16 cellular contexts compared by ENCODE assay signal in genomic region chr18:48875314-48875941, GRCh38.
DNase-seq lines count a peak whose midpoint lies in the region; ATAC-seq, FAIRE-seq and TF ChIP-seq lines count a peak whose summit lies in the region.
"Had no signal": no experiment of that assay in that cellular context is flagged by ENCODE, and none has a peak within 500 bp of the region (broad histone marks: within the 10 kb centered on the region; RNA-seq: fewer than 3 reads in every experiment).

No MANE protein-coding gene starts in this region.

- dilution Hi-C loops in IMR-90 (cut with HindIII; ENCODE audit: low sequenced_read_pairs, unreplicated experiment): no loop called here

- TF ChIP-seq CTCF in IMR-90 (conservative IDR thresholded peaks at IDR 0.05; ENCODE audit: low read depth, low read length) (no peak), RWPE1 (conservative IDR thresholded peaks at IDR 0.05; ENCODE audit: low read depth) (no peak), HepG2 (CRISPR knock-in tag; IDR thresholded peaks at IDR 0.05) (no peak), endothelial cell (IDR thresholded peaks at IDR 0.05; ENCODE audit: unreplicated experiment) (no peak)

- no peak overlapping the region for H3K4me3 ChIP-seq in IMR-90 (ENCODE audit: insufficient read depth, low read depth, low read length)
- 0 out of 6 replicates have a peak overlapping the region, but pooled peaks of 1 of the 3 experiments have one; percentile 57 for H3K4me3 ChIP-seq in HepG2 (replicated peaks in 1 of 3; ENCODE audit: insufficient read depth in 1 of 3, low read depth in 2 of 3, low read length in 3 of 3)
- H3K4me3 ChIP-seq: SK-N-MC had no signal

- TF ChIP-seq EP300 in HepG2 (IDR thresholded peaks at IDR 0.05; ENCODE audit: low read depth in 2 of 2, low read length in 2 of 2) (no peak), HepG2 (CRISPR knock-in tag; IDR thresholded peaks at IDR 0.05; ENCODE audit: borderline replicate concordance) (no peak)

- H4K20me1 ChIP-seq in IMR-90 (ENCODE audit: insufficient read depth, low read length) (no peaks in the 10 kb centered on the region), HepG2 (ENCODE audit: insufficient read depth, low read length) (no peaks in the 10 kb centered on the region)

- H3K23ac ChIP-seq in IMR-90 (ENCODE audit: low read depth, low read length): no peak overlapping the region

- H4K91ac ChIP-seq in IMR-90 (ENCODE audit: insufficient read depth, low read depth, low read length): peak overlapping the region; percentile 21; the same call in 1 of the 2 replicates

- H2BK120ac ChIP-seq in IMR-90 (ENCODE audit: low read depth, low read length): peak overlapping the region; percentile 32

- H3K4me1 ChIP-seq in IMR-90 (ENCODE audit: control insufficient read depth, insufficient read depth, low read length): peaks cover 13% of the 10 kb centered on the region
- H3K4me1 ChIP-seq in HepG2 (ENCODE audit: insufficient read depth, low read length): peaks cover 72% of the 10 kb centered on the region

- H3K36me3 ChIP-seq in IMR-90 (ENCODE audit: control insufficient read depth, insufficient read depth, low read length): no peaks in the 10 kb centered on the region
- H3K36me3 ChIP-seq in HepG2 (replicated peaks in 1 of 2; ENCODE audit: control insufficient read depth in 1 of 2, insufficient read depth in 2 of 2, low read length in 2 of 2): no peaks in the 10 kb centered on the region

- no peak overlapping the region for H4K8ac ChIP-seq in IMR-90 (ENCODE audit: low read depth in 2 of 2, low read length in 2 of 2)

- H3K27me3 ChIP-seq in IMR-90 (ENCODE audit: control insufficient read depth, insufficient read depth, low read length) (no peaks in the 10 kb centered on the region; the same call in 1 of the 2 replicates), HepG2 (ENCODE audit: control insufficient read depth in 1 of 2, insufficient read depth in 2 of 2, low read length in 2 of 2) (no peaks in the 10 kb centered on the region; a peak in 1 of 5 replicates)

- no TSS peak for BruUV-seq in IMR-90 (replicated peaks; lab: Mats Ljungman, UMichigan)
- no TSS peak for BruUV-seq in HepG2 (replicated peaks; lab: Mats Ljungman, UMichigan)

- H2BK15ac ChIP-seq in IMR-90 (ENCODE audit: low read depth, low read length): 0 out of 3 replicates have a peak overlapping the region, but pooled peaks have one; percentile 36

- H3K4me2 ChIP-seq in IMR-90 (ENCODE audit: low read depth, low read length): no peak overlapping the region
- H3K4me2 ChIP-seq in HepG2 (ENCODE audit: low read depth, low read length): peak overlapping the region; percentile 74; the same call in 1 of the 2 replicates

- H3K4ac ChIP-seq in IMR-90 (ENCODE audit: low read depth, low read length): 0 out of 2 replicates have a peak overlapping the region, but pooled peaks have one; percentile 37

- peak overlapping the region; percentile 13 for H2AK9ac ChIP-seq in IMR-90 (replicated peaks; ENCODE audit: low read depth, low read length, poor library complexity)

- no peaks in the 10 kb centered on the region for H3K9me3 ChIP-seq in IMR-90 (ENCODE audit: control insufficient read depth, insufficient read depth, low read length)
- no peaks in the 10 kb centered on the region for H3K9me3 ChIP-seq in HepG2 (ENCODE audit: low read length)

- TF ChIP-seq RAD21 in IMR-90 (IDR thresholded peaks at IDR 0.05; ENCODE audit: low read length) (no peak), HepG2 (CRISPR knock-in tag; IDR thresholded peaks at IDR 0.05) (no peak)

- H3K79me2 ChIP-seq in HepG2 (ENCODE audit: insufficient read depth, low read length): no peaks in the 10 kb centered on the region

- peaks cover 20% of the 10 kb centered on the region for H3K9me1 ChIP-seq in IMR-90 (ENCODE audit: insufficient read depth, low read length)

- H3K36me3 Mint-ChIP-seq in endothelial cell (ENCODE audit: low read depth, unreplicated experiment): no peaks in the 10 kb centered on the region

- in situ Hi-C loops in IMR-90 (cut with MboI; ENCODE audit: low sequenced_read_pairs): no loop called here
- in situ Hi-C loops in HepG2 (cut with HindIII; ENCODE audit: extremely low pct_ligation_motif_present, low pct_unique_long_range_greater_than_20kb): no loop called here

- peaks cover 4% of the 10 kb centered on the region for H3K27me3 Mint-ChIP-seq in endothelial cell (ENCODE audit: unreplicated experiment)

- peak overlapping the region; percentile 87; the same call in 1 of the 2 replicates for H2AK5ac ChIP-seq in IMR-90 (ENCODE audit: low read depth, low read length)

- H3K14ac ChIP-seq in IMR-90 (replicated peaks; ENCODE audit: low read depth, low read length): no peak overlapping the region

- no peak for FAIRE-seq in HepG2 (lab: Jason Lieb, UNC)

- no peak for ATAC-seq in IMR-90 (ENCODE audit: low read depth)
- no peak for ATAC-seq in HepG2

- H3K4me3 Mint-ChIP-seq in endothelial cell (ENCODE audit: unreplicated experiment): no peak overlapping the region

- H3K9me3 Mint-ChIP-seq in endothelial cell (ENCODE audit: unreplicated experiment): no peaks in the 10 kb centered on the region

- no peak overlapping the region for H4K5ac ChIP-seq in IMR-90 (ENCODE audit: low read depth, low read length)

- H3K79me1 ChIP-seq in IMR-90 (ENCODE audit: low read depth in 1 of 2, low read length in 2 of 2): peaks cover 0 to 3% of the 10 kb centered on the region in 2 experiments; a peak in 1 of 4 replicates

- H3K27ac Mint-ChIP-seq in endothelial cell (ENCODE audit: unreplicated experiment): no peak overlapping the region

- H3K18ac ChIP-seq in IMR-90 (ENCODE audit: low read depth, low read length): no peak overlapping the region

- no peak for TF ChIP-seq POLR2A in IMR-90 (IDR thresholded peaks at IDR 0.05; ENCODE audit: low read depth, low read length)
- no peak for TF ChIP-seq POLR2A in HepG2 (IDR thresholded peaks at IDR 0.05; ENCODE audit: insufficient read depth in 1 of 2, low read depth in 2 of 2, low read length in 2 of 2)

- POLR2A ChIA-PET in IMR-90 (lab: Charles Lee; ENCODE audit: unreplicated experiment) (no interaction called here), RWPE1 (lab: Yijun Ruan, JAX; ENCODE audit: low non-redundant PET) (no interaction called here), HepG2 (lab: Yijun Ruan, JAX) (interaction anchor here (2.3 kb wide), 1 partner anchor 18 kb away, joined by 11 read pairs; no protein-coding TSS in a partner anchor)

- no peak overlapping the region for H2BK5ac ChIP-seq in IMR-90 (ENCODE audit: low read depth, low read length, poor library complexity, severe bottlenecking)

- no peak overlapping the region for H3K56ac ChIP-seq in IMR-90 (ENCODE audit: extremely low read depth, insufficient read depth, low read length)

- no peak overlapping the region for H2BK20ac ChIP-seq in IMR-90 (ENCODE audit: low read depth, low read length)

- no peak overlapping the region for H3K27ac ChIP-seq in IMR-90 (ENCODE audit: insufficient read depth, low read length)
- H3K27ac ChIP-seq in RWPE1: peak overlapping the region; percentile 70
- H3K27ac ChIP-seq in HepG2 (ENCODE audit: extremely low read length, insufficient read depth, low read length): no peak overlapping the region
- H3K27ac ChIP-seq: SK-N-MC had no signal

- WGBS in IMR-90 (ENCODE audit: extremely low coverage in 2 of 2, insufficient read length in 1 of 2), 2 experiments: 96% methylated on average over 18 of the region's 18 CpGs; no CpG with 5 or more reads in 1 of the 2 experiments
- whole genome bisulfite sequencing in HepG2 (ENCODE audit: low lambda C conversion rate): 84% methylated on average over 11 of the region's 18 CpGs

- CTCF ChIA-PET in IMR-90 (lab: Yijun Ruan, JAX): no interaction called here
- CTCF ChIA-PET in RWPE1 (lab: Yijun Ruan, JAX): no interaction called here
- CTCF ChIA-PET in HepG2 (lab: Yijun Ruan, JAX; ENCODE audit: low intra/inter-chr PET ratio, low total read pairs): no interaction called here

- peaks cover 15% of the 10 kb centered on the region for H3K4me1 Mint-ChIP-seq in endothelial cell (ENCODE audit: unreplicated experiment)

- H3K9ac ChIP-seq in IMR-90 (ENCODE audit: low read depth, low read length): no peak overlapping the region
- H3K9ac ChIP-seq in HepG2 (ENCODE audit: insufficient read depth, low read depth, low read length): no peak overlapping the region

- DNase-seq in IMR-90 (no peak), RWPE1 (ENCODE audit: low spot score) (no peak), HepG2 (ENCODE audit: low spot score) (no peak), retina (peak; percentile 58), HuH-7.5 (ENCODE audit: low spot score) (no peak), nucleus accumbens (lab: John Stamatoyannopoulos, UW) (no peak), NCI-H1417 treated with DMSO at 0.1 percent for 48 hours (lab: John Stamatoyannopoulos, UW) (no peak), endothelial cell (ENCODE audit: low spot score) (no peak)
- DNase-seq: C1 segment of cervical spinal cord, COR-L47, DMS153, Karpas-422, NCI-H1436 treated with DMSO at 0.1 percent for 48 hours, NCI-H2081, NCI-H510A treated with DMSO at 0.1 percent for 48 hours had no signal

- no peak overlapping the region for H2AFZ ChIP-seq in IMR-90 (replicated peaks; ENCODE audit: low read length, poor library complexity)
- no peak overlapping the region for H2AFZ ChIP-seq in HepG2 (ENCODE audit: low read length)

- intact Hi-C loops in IMR-90 (cut with micrococcal nuclease) (no loop called here), HepG2 (cut with micrococcal nuclease; ENCODE audit: unreplicated experiment) (no loop called here)

TF ChIP-seq in IMR-90, 13 proteins besides CTCF, POLR2A, EP300 and RAD21 (continues in another document):
- TF ChIP-seq BHLHE40 (IDR thresholded peaks at IDR 0.05; ENCODE audit: low read depth, low read length) (no peak), MAFK (IDR thresholded peaks at IDR 0.05; ENCODE audit: low read depth, low read length) (no peak), RFX5 (IDR thresholded peaks at IDR 0.05; ENCODE audit: low read depth, low read length) (no peak)

TF ChIP-seq in HepG2, 621 proteins besides CTCF, POLR2A, EP300 and RAD21 (continues in another document):
- no peak for TF ChIP-seq DR1 (CRISPR knock-in tag; IDR thresholded peaks at IDR 0.05)
- TF ChIP-seq ZMYM3 (CRISPR knock-in tag; IDR thresholded peaks at IDR 0.05): 0 out of 2 replicates have a peak, but pooled peaks have one; percentile 28
